In genomic region chr20:327041-327945, GRCh38 we compare ENCODE assay signal across 1 cellular context.
TF ChIP-seq lines count a peak whose summit lies in the region.

No MANE protein-coding gene starts in this region.

TF ChIP-seq in PFSK-1, 5 proteins besides CTCF, POLR2A, EP300 and RAD21 (continued from another document):
- TF ChIP-seq REST (IDR thresholded peaks at IDR 0.05; ENCODE audit: insufficient read depth in 1 of 2, low read depth in 2 of 2, low read length in 2 of 2), result no peak
